ENCODE assay signal across 8 cellular contexts in genomic region chr10:130137077-130137448, GRCh38. TPM values are rescaled to one million over a fixed set of nuclear protein-coding genes. Genes with fewer than 3 reads are reported as not detected.
DNase-seq lines count a peak whose midpoint lies in the region; ATAC-seq and TF ChIP-seq lines count a peak whose summit lies in the region.

No MANE protein-coding gene starts in this region.

- H3K27ac Mint-ChIP-seq in effector memory CD8-positive, alpha-beta T cell, result no peak overlapping the region
- H3K27ac Mint-ChIP-seq in nephron, result peak overlapping the region; percentile 88 to 95 (median 95)

- no peaks in the 10 kb centered on the region for H3K9me3 Mint-ChIP-seq in effector memory CD8-positive, alpha-beta T cell
- no peaks in the 10 kb centered on the region for H3K9me3 Mint-ChIP-seq in nephron

- H3K9me2 ChIP-seq in PC-9 (ENCODE audit: insufficient read depth), result no peaks in the 10 kb centered on the region

- H3K9me3 ChIP-seq in PC-9 (ENCODE audit: insufficient read depth, low read depth), result no peaks in the 10 kb centered on the region

- intact Hi-C loops in PC-9 (cut with micrococcal nuclease; ENCODE audit: unreplicated experiment), result no loop called here

- no peak overlapping the region for H3K27ac ChIP-seq in PC-9

- H3K36me3 Mint-ChIP-seq in effector memory CD8-positive, alpha-beta T cell (ENCODE audit: insufficient read depth), result peaks cover 9% of the 10 kb centered on the region
- H3K36me3 Mint-ChIP-seq in nephron (ENCODE audit: low read depth), result peaks cover 12% of the 10 kb centered on the region

- peaks cover 25 to 28% of the 10 kb centered on the region in 2 donors for H3K4me1 Mint-ChIP-seq in effector memory CD8-positive, alpha-beta T cell (ENCODE audit: low read depth in 2 of 2)
- peaks cover 25% of the 10 kb centered on the region for H3K4me1 Mint-ChIP-seq in nephron

- H3K4me1 ChIP-seq in PC-9 (replicated peaks; ENCODE audit: insufficient read depth), result no peaks in the 10 kb centered on the region

- TF ChIP-seq CTCF in PC-9 (conservative IDR thresholded peaks at IDR 0.05) (no peak), nephron (IDR thresholded peaks at IDR 0.05; ENCODE audit: unreplicated experiment in 3 of 3) (no peak)

- H3K4me2 ChIP-seq in PC-9, result peak overlapping the region; percentile 71

- CTCF ChIA-PET in PC-9 (lab: Charles Lee), result interaction anchor here (0.6 kb wide), 1 partner anchor 12 kb away, joined by 13 read pairs; no protein-coding TSS in a partner anchor

- H3K4me3 Mint-ChIP-seq in effector memory CD8-positive, alpha-beta T cell, result peak overlapping the region; percentile 77 to 89
- peak overlapping the region; percentile 87 to 98 (median 95) for H3K4me3 Mint-ChIP-seq in nephron

- H3K27me3 Mint-ChIP-seq in effector memory CD8-positive, alpha-beta T cell, result peaks cover 0 to 10% of the 10 kb centered on the region in 2 donors
- H3K27me3 Mint-ChIP-seq in nephron (ENCODE audit: low read depth), result no peaks in the 10 kb centered on the region

- H4K20me1 ChIP-seq in PC-9 (ENCODE audit: insufficient read depth), result no peaks in the 10 kb centered on the region

- H3K36me3 ChIP-seq in PC-9 (ENCODE audit: low read depth), result no peaks in the 10 kb centered on the region

- peaks cover 35% of the 10 kb centered on the region for H3K79me2 ChIP-seq in PC-9 (ENCODE audit: low read depth)

- no peaks in the 10 kb centered on the region for H3K27me3 ChIP-seq in PC-9 (ENCODE audit: insufficient read depth, low read depth)

- peak overlapping the region; percentile 56; the same call in 1 of the 2 replicates for H3K4me3 ChIP-seq in PC-9

- BruUV-seq in PC-9 (replicated peaks; lab: Mats Ljungman, UMichigan), result TSS peak; percentile 35

- H2AFZ ChIP-seq in PC-9, result no peak overlapping the region

- peak; percentile 23 for DNase-seq in NCI-H2227 (lab: John Stamatoyannopoulos, UW; ENCODE audit: unreplicated experiment)
- no peak for DNase-seq in NCI-H2227 treated with DMSO at 0.1 percent for 48 hours (lab: John Stamatoyannopoulos, UW)
- no peak for DNase-seq in PC-9
- DNase-seq in effector memory CD8-positive, alpha-beta T cell, result no peak
- no peak for DNase-seq in stimulated activated naive CD4-positive, alpha-beta T cell treated with Interleukin-2 at 50 U/mL for 16 hours (lab: John Stamatoyannopoulos, UW)
- DNase-seq in SHP77 treated with DMSO at 0.1 percent for 48 hours (lab: John Stamatoyannopoulos, UW), result no peak

- no peak for ATAC-seq in effector memory CD8-positive, alpha-beta T cell (replicated peaks)
- no peak for ATAC-seq in GM21786 (IDR thresholded peaks at IDR 0.05; ENCODE audit: unreplicated experiment)

- POLR2A ChIA-PET in PC-9 (lab: Charles Lee; ENCODE audit: unreplicated experiment), result interaction anchor here (0.9 kb wide), 1 partner anchor 26 kb away, joined by 4 read pairs; no protein-coding TSS in a partner anchor

- H3F3A ChIP-seq in PC-9 (ENCODE audit: insufficient read depth, low read depth), result no peaks in the 10 kb centered on the region

RNA-seq across cellular contexts. Expression of gene GLRX3, which starts 0.9 kb away (rescaled TPM):
- 69.0 and 78.0 TPM in 2 replicates for total RNA-seq in PC-9 (2021)

RNA-seq across cellular contexts. Expression of gene C10orf143, which starts 26.4 kb away (rescaled TPM):
- 2.8 and 3.5 TPM in 2 replicates for total RNA-seq in PC-9 (2021)

Comparison
In these comparisons a context has a peak if more than half of its experiments do, and no peak if none do; other contexts are left out.
1. H3K27ac Mint-ChIP-seq: peak in nephron (3 of 3); none in effector memory CD8-positive, alpha-beta T cell (0 of 2).